Comparison of ENCODE assay signal across 1 cellular context in the genomic region with DNA sequence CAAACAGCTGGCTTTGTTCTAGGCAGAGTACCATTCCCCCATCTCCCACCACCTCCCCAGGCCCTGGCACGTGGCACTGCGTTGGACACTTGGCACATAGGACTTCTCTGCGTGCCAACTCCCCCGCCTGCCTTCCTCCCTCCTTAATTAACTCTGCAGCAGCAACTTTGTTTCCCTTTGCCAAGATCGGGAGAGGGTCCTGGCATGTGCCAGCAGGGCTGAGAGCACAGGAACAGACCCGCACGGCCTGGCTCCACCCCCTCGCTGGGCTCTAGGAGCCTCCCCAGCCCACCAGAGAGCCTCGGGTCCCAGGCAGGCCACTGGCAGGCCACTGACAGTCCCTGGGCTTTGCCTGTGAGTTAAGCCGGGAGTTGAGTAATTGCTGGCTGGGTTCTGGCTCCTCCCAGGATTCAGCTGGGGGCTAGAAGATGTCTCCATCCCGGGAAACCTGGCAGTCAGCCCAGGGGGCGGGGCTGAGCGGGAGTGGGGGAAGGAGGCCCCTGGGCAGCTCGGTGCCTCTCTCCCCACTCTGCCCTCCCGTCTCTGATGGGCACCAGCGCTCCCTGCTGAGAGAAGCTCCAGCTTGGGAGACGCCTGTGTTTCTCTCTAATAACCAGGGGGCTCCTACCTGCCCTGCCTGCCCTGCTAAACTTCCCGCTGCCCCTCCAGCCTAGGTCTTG.
TF ChIP-seq lines count a peak whose summit lies in the region.

No MANE protein-coding gene starts in this region.

TF ChIP-seq in HepG2, 621 proteins besides CTCF, POLR2A, EP300 and RAD21 (continued from another document):
- TF ChIP-seq HNRNPL (IDR thresholded peaks at IDR 0.05; ENCODE audit: low read depth, low read length), result 0 out of 2 replicates have a peak, but pooled peaks have one; percentile 45
- no peak for TF ChIP-seq ZNF713 (CRISPR knock-in tag; IDR thresholded peaks at IDR 0.05)
- no peak for TF ChIP-seq ZNF674 (CRISPR knock-in tag; IDR thresholded peaks at IDR 0.05; ENCODE audit: low read depth)
- TF ChIP-seq GTF2F1 (IDR thresholded peaks at IDR 0.05; ENCODE audit: low read length), result no peak
- TF ChIP-seq HNRNPLL (IDR thresholded peaks at IDR 0.05; ENCODE audit: low read depth, low read length, poor library complexity, severe bottlenecking), result no peak
- no peak for TF ChIP-seq NRL (CRISPR knock-in tag; IDR thresholded peaks at IDR 0.05; ENCODE audit: borderline replicate concordance)
- TF ChIP-seq, protein P1, sequence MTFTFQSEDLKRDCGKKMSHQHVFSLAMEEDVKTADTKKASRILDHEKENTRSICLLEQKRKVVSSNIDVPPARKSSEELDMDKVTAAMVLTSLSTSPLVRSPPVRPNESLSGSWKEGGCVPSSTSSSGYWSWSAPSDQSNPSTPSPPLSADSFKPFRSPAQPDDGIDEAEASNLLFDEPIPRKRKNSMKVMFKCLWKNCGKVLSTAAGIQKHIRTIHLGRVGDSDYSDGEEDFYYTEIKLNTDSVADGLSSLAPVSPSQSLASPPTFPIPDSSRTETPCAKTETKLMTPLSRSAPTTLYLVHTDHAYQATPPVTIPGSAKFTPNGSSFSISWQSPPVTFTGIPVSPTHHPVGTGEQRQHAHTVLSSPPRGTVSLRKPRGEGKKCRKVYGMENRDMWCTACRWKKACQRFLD (CRISPR knock-in tag; IDR thresholded peaks at IDR 0.05; ENCODE audit: borderline replicate concordance), result no peak
